1 cellular context compared by ENCODE assay signal in the genomic region with DNA sequence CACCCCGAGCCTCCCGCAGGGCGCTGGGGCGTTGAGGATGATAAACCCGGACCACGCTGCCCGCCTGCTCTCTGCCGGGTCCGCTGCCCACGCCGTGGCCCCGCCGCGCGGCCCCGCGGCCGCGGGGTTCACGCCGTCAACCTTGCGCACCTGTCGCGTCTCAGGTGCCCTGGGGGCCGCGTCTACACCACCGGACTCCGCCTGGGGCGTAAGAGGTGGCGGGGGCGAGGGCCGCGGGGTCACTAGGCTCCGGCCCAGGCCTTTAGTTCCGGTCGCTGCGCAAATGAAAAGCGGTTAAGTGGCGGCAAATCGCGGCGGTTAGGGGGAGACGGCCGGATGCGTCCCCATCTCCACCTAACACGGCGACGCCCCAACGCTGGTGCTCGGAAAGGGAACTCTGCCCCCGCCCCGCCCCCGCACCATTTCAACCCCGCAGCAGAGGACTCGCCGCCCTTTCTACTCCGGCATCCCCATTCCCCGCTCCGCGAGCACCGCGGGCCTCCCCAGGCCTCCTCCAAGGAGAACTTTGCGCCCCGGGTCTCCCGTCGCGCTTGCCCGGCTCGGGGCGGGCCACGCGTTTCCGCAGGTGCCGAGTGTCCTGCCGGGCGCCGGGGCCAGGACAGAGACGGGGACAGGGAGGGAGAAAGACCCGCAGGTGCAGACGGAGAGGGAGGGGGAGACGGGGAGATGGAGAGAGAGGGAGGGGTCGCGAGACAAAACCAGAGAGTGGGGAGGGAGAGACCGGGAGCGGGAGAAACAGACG.
TF ChIP-seq lines count a peak whose summit lies in the region.

No MANE protein-coding gene starts in this region.

TF ChIP-seq in HepG2, 621 proteins besides CTCF, POLR2A, EP300 and RAD21:
- TF ChIP-seq ZKSCAN1 (IDR thresholded peaks at IDR 0.05; ENCODE audit: low read length) (no peak), GATAD2A (CRISPR knock-in tag; IDR thresholded peaks at IDR 0.05) (no peak)
- TF ChIP-seq, protein P1, sequence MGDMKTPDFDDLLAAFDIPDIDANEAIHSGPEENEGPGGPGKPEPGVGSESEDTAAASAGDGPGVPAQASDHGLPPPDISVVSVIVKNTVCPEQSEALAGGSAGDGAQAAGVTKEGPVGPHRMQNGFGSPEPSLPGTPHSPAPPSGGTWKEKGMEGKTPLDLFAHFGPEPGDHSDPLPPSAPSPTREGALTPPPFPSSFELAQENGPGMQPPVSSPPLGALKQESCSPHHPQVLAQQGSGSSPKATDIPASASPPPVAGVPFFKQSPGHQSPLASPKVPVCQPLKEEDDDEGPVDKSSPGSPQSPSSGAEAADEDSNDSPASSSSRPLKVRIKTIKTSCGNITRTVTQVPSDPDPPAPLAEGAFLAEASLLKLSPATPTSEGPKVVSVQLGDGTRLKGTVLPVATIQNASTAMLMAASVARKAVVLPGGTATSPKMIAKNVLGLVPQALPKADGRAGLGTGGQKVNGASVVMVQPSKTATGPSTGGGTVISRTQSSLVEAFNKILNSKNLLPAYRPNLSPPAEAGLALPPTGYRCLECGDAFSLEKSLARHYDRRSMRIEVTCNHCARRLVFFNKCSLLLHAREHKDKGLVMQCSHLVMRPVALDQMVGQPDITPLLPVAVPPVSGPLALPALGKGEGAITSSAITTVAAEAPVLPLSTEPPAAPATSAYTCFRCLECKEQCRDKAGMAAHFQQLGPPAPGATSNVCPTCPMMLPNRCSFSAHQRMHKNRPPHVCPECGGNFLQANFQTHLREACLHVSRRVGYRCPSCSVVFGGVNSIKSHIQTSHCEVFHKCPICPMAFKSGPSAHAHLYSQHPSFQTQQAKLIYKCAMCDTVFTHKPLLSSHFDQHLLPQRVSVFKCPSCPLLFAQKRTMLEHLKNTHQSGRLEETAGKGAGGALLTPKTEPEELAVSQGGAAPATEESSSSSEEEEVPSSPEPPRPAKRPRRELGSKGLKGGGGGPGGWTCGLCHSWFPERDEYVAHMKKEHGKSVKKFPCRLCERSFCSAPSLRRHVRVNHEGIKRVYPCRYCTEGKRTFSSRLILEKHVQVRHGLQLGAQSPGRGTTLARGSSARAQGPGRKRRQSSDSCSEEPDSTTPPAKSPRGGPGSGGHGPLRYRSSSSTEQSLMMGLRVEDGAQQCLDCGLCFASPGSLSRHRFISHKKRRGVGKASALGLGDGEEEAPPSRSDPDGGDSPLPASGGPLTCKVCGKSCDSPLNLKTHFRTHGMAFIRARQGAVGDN (CRISPR knock-in tag; IDR thresholded peaks at IDR 0.05) = peak; percentile 21; the same call in 1 of the 2 replicates
TF ChIP-seq in HepG2: peak in this region for 1.
